7 cellular contexts compared by ENCODE assay signal in the genomic region with DNA sequence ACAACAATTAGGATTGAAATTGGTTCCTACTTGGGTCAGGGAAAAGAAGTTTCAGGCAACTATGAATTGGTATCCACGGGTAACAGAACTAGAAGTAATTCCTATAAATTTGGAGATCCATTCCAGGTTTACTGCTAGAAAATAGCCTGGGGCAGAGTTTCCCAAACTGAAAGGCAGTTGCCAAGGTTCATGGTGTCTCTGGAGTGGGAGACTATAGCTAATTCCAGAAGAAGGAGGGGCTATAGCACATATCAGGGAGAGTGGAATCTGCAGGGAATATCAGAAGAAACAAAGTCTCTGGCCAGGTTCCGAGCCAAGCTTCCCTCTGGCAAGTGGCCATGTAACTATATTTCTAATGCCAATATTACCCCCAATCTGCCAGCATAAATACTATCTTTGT.
"Had no signal": no experiment of that assay in that cellular context is flagged by ENCODE, and none has a peak within 500 bp of the region (broad histone marks: within the 10 kb centered on the region; RNA-seq: fewer than 3 reads in every experiment).

No MANE protein-coding gene starts in this region.

- H3K36me3 Mint-ChIP-seq: IgD-negative memory B cell had no signal

- H3K27ac ChIP-seq: GM23248, HL-60 had no signal

- H3K27me3 Mint-ChIP-seq: IgD-negative memory B cell had no signal

- H3K4me3 Mint-ChIP-seq: H9, IgD-negative memory B cell had no signal

- H3K4me1 Mint-ChIP-seq: IgD-negative memory B cell had no signal

- H3K4me3 ChIP-seq: GM23248 had no signal

- H3K9ac ChIP-seq: GM23248 had no signal

- H3K9me3 Mint-ChIP-seq: H9, IgD-negative memory B cell had no signal

- DNase-seq: GM23248, GOT3, H9, HCEC 1CT, KBM-7 had no signal

- H3K27ac Mint-ChIP-seq: H9, IgD-negative memory B cell had no signal

- H2AFZ ChIP-seq: GM23248 had no signal
